In the genomic region with DNA sequence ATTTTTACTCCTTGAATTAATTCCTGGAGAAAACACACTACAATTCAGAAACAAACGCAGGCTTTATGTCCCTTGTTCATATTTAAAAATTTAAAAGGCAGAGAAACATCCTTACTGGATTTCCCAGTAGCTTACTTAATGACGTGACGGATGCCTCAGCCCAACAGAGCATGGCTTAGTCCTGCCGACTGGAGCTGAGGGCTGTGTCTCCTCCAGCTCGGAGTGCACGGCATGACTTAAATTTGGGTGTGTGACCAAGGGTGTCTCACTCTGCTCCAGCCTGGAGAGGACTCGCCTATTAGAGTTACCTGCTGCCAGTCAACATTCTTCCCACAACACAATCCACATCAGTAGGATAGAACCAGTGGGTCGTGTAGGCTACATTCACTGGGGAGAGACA, we compare ENCODE assay signal across 19 cellular contexts.
"Had no signal": no experiment of that assay in that cellular context is flagged by ENCODE, and none has a peak within 500 bp of the region (broad histone marks: within the 10 kb centered on the region; RNA-seq: fewer than 3 reads in every experiment).

No MANE protein-coding gene starts in this region.

- H3K4me3 ChIP-seq: body of pancreas, left lung, skin epidermis, transverse colon had no signal

- H3K27me3 Mint-ChIP-seq: activated B cell treated with CpG ODN at 0.5 μM for 24 hours; activated CD4-positive, alpha-beta T cell treated with anti-CD3 and anti-CD28 coated beads for 36 hours; activated naive CD4-positive, alpha-beta T cell treated with anti-CD3 and anti-CD28 coated beads, Interleukin-2, amount 50 U/mL, for 24 hours; dendritic cell treated with granulocyte-macrophage colony-stimulating factor and Interleukin-4, amounts not matched to agents 40 ng/mL and 50 ng/mL, for 4 days had no signal

- H3K9me3 ChIP-seq: body of pancreas, left lung, transverse colon had no signal

- H3K4me3 Mint-ChIP-seq: activated B cell treated with CpG ODN at 0.5 μM for 24 hours; activated CD4-positive, alpha-beta T cell treated with anti-CD3 and anti-CD28 coated beads for 36 hours; activated naive CD4-positive, alpha-beta T cell treated with anti-CD3 and anti-CD28 coated beads, Interleukin-2, amount 50 U/mL, for 24 hours; dendritic cell treated with granulocyte-macrophage colony-stimulating factor and Interleukin-4, amounts not matched to agents 40 ng/mL and 50 ng/mL, for 4 days; stimulated activated naive B cell treated with anti-CD40 and anti-IgM and Interleukin-4, amounts not matched to agents 10 μg/mL and 1 μg/mL and 100 μg/mL, for 72 hours; T-helper 17 cell had no signal

- H3K36me3 Mint-ChIP-seq: activated naive CD4-positive, alpha-beta T cell treated with anti-CD3 and anti-CD28 coated beads, Interleukin-2, amount 50 U/mL, for 24 hours; stimulated activated naive B cell treated with anti-CD40 and anti-IgM and Interleukin-4, amounts not matched to agents 10 μg/mL and 1 μg/mL and 100 μg/mL, for 72 hours had no signal

- DNase-seq: activated B cell treated with CpG ODN at 0.5 μM for 24 hours; activated CD4-positive, alpha-beta T cell treated with anti-CD3 and anti-CD28 coated beads for 36 hours; activated CD4-positive, alpha-beta T cell treated with anti-CD3 and anti-CD28 coated beads, Interleukin-2, amount 50 U/mL, for 4 hours; activated gamma-delta T cell treated with Interleukin-2 at 50 U/mL for 16 hours; anterior cingulate cortex; body of pancreas; effector CD4-positive, alpha-beta T cell; foreskin keratinocyte; kidney glomerular epithelial cell; occipital lobe; stimulated activated naive B cell treated with anti-CD40 and anti-IgM and Interleukin-4, amounts not matched to agents 10 μg/mL and 1 μg/mL and 100 μg/mL, for 72 hours; SW 1271; T-helper 17 cell; transverse colon had no signal

- H3K4me1 ChIP-seq: body of pancreas, foreskin keratinocyte, left lung, transverse colon had no signal

- H3K9me3 Mint-ChIP-seq: activated B cell treated with CpG ODN at 0.5 μM for 24 hours; activated naive CD4-positive, alpha-beta T cell treated with anti-CD3 and anti-CD28 coated beads, Interleukin-2, amount 50 U/mL, for 24 hours; dendritic cell treated with granulocyte-macrophage colony-stimulating factor and Interleukin-4, amounts not matched to agents 40 ng/mL and 50 ng/mL, for 4 days; stimulated activated naive B cell treated with anti-CD40 and anti-IgM and Interleukin-4, amounts not matched to agents 10 μg/mL and 1 μg/mL and 100 μg/mL, for 72 hours had no signal

- H3K27ac ChIP-seq: body of pancreas, foreskin keratinocyte, left lung, transverse colon had no signal

- H3K4me1 Mint-ChIP-seq: activated B cell treated with CpG ODN at 0.5 μM for 24 hours; activated CD4-positive, alpha-beta T cell treated with anti-CD3 and anti-CD28 coated beads for 36 hours; activated naive CD4-positive, alpha-beta T cell treated with anti-CD3 and anti-CD28 coated beads, Interleukin-2, amount 50 U/mL, for 24 hours; stimulated activated naive B cell treated with anti-CD40 and anti-IgM and Interleukin-4, amounts not matched to agents 10 μg/mL and 1 μg/mL and 100 μg/mL, for 72 hours had no signal

- H3K27me3 ChIP-seq: body of pancreas, foreskin keratinocyte, left lung, transverse colon had no signal

- H3K27ac Mint-ChIP-seq: activated B cell treated with CpG ODN at 0.5 μM for 24 hours; activated CD4-positive, alpha-beta T cell treated with anti-CD3 and anti-CD28 coated beads for 36 hours; activated naive CD4-positive, alpha-beta T cell treated with anti-CD3 and anti-CD28 coated beads, Interleukin-2, amount 50 U/mL, for 24 hours; dendritic cell treated with granulocyte-macrophage colony-stimulating factor and Interleukin-4, amounts not matched to agents 40 ng/mL and 50 ng/mL, for 4 days; progenitor cell of endocrine pancreas; stimulated activated naive B cell treated with anti-CD40 and anti-IgM and Interleukin-4, amounts not matched to agents 10 μg/mL and 1 μg/mL and 100 μg/mL, for 72 hours; T-helper 17 cell had no signal

- H3K36me3 ChIP-seq: left lung, transverse colon had no signal

- ATAC-seq: activated CD4-positive, alpha-beta T cell treated with anti-CD3 and anti-CD28 coated beads for 36 hours; body of pancreas; foreskin keratinocyte; stimulated activated naive B cell treated with anti-CD40 and anti-IgM and Interleukin-4, amounts not matched to agents 10 μg/mL and 1 μg/mL and 100 μg/mL, for 72 hours; T-helper 17 cell had no signal
